Comparison of ENCODE assay signal across 8 cellular contexts in genomic region chr3:9715764-9716437, GRCh38. TPM values are rescaled to one million over a fixed set of nuclear protein-coding genes. Genes with fewer than 3 reads are reported as not detected.
DNase-seq lines count a peak whose midpoint lies in the region; ATAC-seq, FAIRE-seq and TF ChIP-seq lines count a peak whose summit lies in the region.

No MANE protein-coding gene starts in this region.

- no peak overlapping the region for H3K4me3 Mint-ChIP-seq in chondrocyte (ENCODE audit: unreplicated experiment)

- POLR2A ChIA-PET in RWPE1 (lab: Yijun Ruan, JAX; ENCODE audit: low non-redundant PET) = no interaction called here
- POLR2A ChIA-PET in HepG2 (lab: Yijun Ruan, JAX) = interaction anchor here (0.6 to 1.3 kb wide), 2 partner anchors 149 to 534 kb away, joined by 4 read pairs; no protein-coding TSS in a partner anchor

- H3K27ac Mint-ChIP-seq in chondrocyte (ENCODE audit: unreplicated experiment) = peak overlapping the region; percentile 14

- in situ Hi-C loops in HepG2 (cut with HindIII; ENCODE audit: extremely low pct_ligation_motif_present, low pct_unique_long_range_greater_than_20kb) = no loop called here

- no peak overlapping the region for H3K27ac ChIP-seq in 22Rv1
- no peak overlapping the region for H3K27ac ChIP-seq in RWPE1
- H3K27ac ChIP-seq in HepG2 (ENCODE audit: extremely low read length, insufficient read depth, low read length) = no peak overlapping the region
- H3K27ac ChIP-seq in stomach smooth muscle (ENCODE audit: low read length) = peak overlapping the region; percentile 58

- intact Hi-C loops in HepG2 (cut with micrococcal nuclease; ENCODE audit: unreplicated experiment) = no loop called here

- H3K4me1 Mint-ChIP-seq in chondrocyte (ENCODE audit: low read depth) = peaks cover 5% of the 10 kb centered on the region

- TF ChIP-seq RAD21 in HepG2 (CRISPR knock-in tag; IDR thresholded peaks at IDR 0.05) = peak; percentile 85

- H3K4me1 ChIP-seq in HepG2 (ENCODE audit: insufficient read depth, low read length) (peaks cover 12% of the 10 kb centered on the region), stomach smooth muscle (ENCODE audit: control insufficient read depth, insufficient read depth, low read length) (peaks cover 9% of the 10 kb centered on the region)

- 17% methylated on average over 6 of the region's 6 CpGs for WGBS in HepG2 (ENCODE audit: low lambda C conversion rate)

- H3K27me3 ChIP-seq in HepG2 (ENCODE audit: control insufficient read depth in 1 of 2, insufficient read depth in 2 of 2, low read length in 2 of 2) (peaks cover 5 to 29% of the 10 kb centered on the region in 2 experiments; a peak in 4 of 5 replicates), stomach smooth muscle (ENCODE audit: control insufficient read depth in 1 of 2, insufficient read depth in 2 of 2, low read length in 2 of 2) (no peaks in the 10 kb centered on the region)

- CTCF ChIA-PET in RWPE1 (lab: Yijun Ruan, JAX) = interaction anchor here (0.5 to 1.2 kb wide), 15 partner anchors 12 to 837 kb away, joined by 3 to 6 read pairs (median 3); partner anchors contain the start of gene CAMK1
- CTCF ChIA-PET in HepG2 (lab: Yijun Ruan, JAX; ENCODE audit: low intra/inter-chr PET ratio, low total read pairs) = interaction anchor here (1.8 kb wide), 1 partner anchor 11 kb away, joined by 8 read pairs; no protein-coding TSS in a partner anchor

- FAIRE-seq in HepG2 (lab: Jason Lieb, UNC) = peak; percentile 37

- H3K79me2 ChIP-seq in HepG2 (ENCODE audit: insufficient read depth, low read length) = no peaks in the 10 kb centered on the region

- ATAC-seq in HepG2 (peak; percentile 97), GM18907 (IDR thresholded peaks at IDR 0.05; ENCODE audit: unreplicated experiment) (no peak), GM18511 (IDR thresholded peaks at IDR 0.05; ENCODE audit: unreplicated experiment) (no peak)

- H4K20me1 ChIP-seq in HepG2 (ENCODE audit: insufficient read depth, low read length) = no peaks in the 10 kb centered on the region

- H3K9ac ChIP-seq in HepG2 (ENCODE audit: insufficient read depth, low read depth, low read length) (no peak overlapping the region), stomach smooth muscle (ENCODE audit: low read length in 2 of 2) (peak overlapping the region in 1 of 2 donors; percentile 5)

- peak overlapping the region; percentile 44 for H3K4me2 ChIP-seq in HepG2 (ENCODE audit: low read depth, low read length)

- no peaks in the 10 kb centered on the region for H3K9me3 Mint-ChIP-seq in chondrocyte (ENCODE audit: low read depth)

- TF ChIP-seq EP300 in HepG2 (IDR thresholded peaks at IDR 0.05; ENCODE audit: low read depth in 2 of 2, low read length in 2 of 2) (no peak), HepG2 (CRISPR knock-in tag; IDR thresholded peaks at IDR 0.05; ENCODE audit: borderline replicate concordance) (no peak)

- no peak overlapping the region for H2AFZ ChIP-seq in HepG2 (ENCODE audit: low read length)

- peaks cover 44% of the 10 kb centered on the region for H3K27me3 Mint-ChIP-seq in chondrocyte (ENCODE audit: low read depth)

- BruUV-seq in HepG2 (replicated peaks; lab: Mats Ljungman, UMichigan) = no TSS peak

- DNase-seq in GM12865 (ENCODE audit: low read depth) (no peak), RWPE1 (ENCODE audit: low spot score) (peak; percentile 80), chondrocyte (ENCODE audit: low spot score) (no peak), HepG2 (ENCODE audit: low spot score) (peak; percentile 75)

- H3K36me3 ChIP-seq in HepG2 (replicated peaks in 1 of 2; ENCODE audit: control insufficient read depth in 1 of 2, insufficient read depth in 2 of 2, low read length in 2 of 2) (no peaks in the 10 kb centered on the region), stomach smooth muscle (ENCODE audit: control insufficient read depth in 2 of 2, insufficient read depth in 2 of 2, low read length in 2 of 2) (no peaks in the 10 kb centered on the region)

- TF ChIP-seq CTCF in 22Rv1 (IDR thresholded peaks at IDR 0.05) (peak; percentile 24; the same call in 1 of the 2 replicates), GM12865 (IDR thresholded peaks at IDR 0.05; ENCODE audit: insufficient read depth, low read depth, low read length, missing control alignments) (peak; percentile 27), RWPE1 (conservative IDR thresholded peaks at IDR 0.05; ENCODE audit: low read depth) (peak; percentile 91), chondrocyte (IDR thresholded peaks at IDR 0.05) (peak; percentile 82), HepG2 (CRISPR knock-in tag; IDR thresholded peaks at IDR 0.05) (peak; percentile 91)

- no peaks in the 10 kb centered on the region for H3K36me3 Mint-ChIP-seq in chondrocyte (ENCODE audit: low read depth)

- TF ChIP-seq POLR2A in HepG2 (IDR thresholded peaks at IDR 0.05; ENCODE audit: insufficient read depth in 1 of 2, low read depth in 2 of 2, low read length in 2 of 2) = no peak

- no peaks in the 10 kb centered on the region for H3K9me3 ChIP-seq in HepG2 (ENCODE audit: low read length)
- no peaks in the 10 kb centered on the region for H3K9me3 ChIP-seq in stomach smooth muscle (ENCODE audit: control insufficient read depth in 2 of 2, low read length in 2 of 2)

- H3K4me3 ChIP-seq in GM12865 (ENCODE audit: low read depth, low read length) (no peak overlapping the region), HepG2 (replicated peaks in 1 of 3; ENCODE audit: insufficient read depth in 1 of 3, low read depth in 2 of 3, low read length in 3 of 3) (no peak overlapping the region), stomach smooth muscle (ENCODE audit: low read length in 2 of 2) (no peak overlapping the region)

RNA-seq across cellular contexts. Expression of gene CPNE9, which starts 12.3 kb away (rescaled TPM):
- not detected in 3 replicates for total RNA-seq in chondrocyte
- total RNA-seq in HepG2 (2016; rRNA removed; fragmentation: Illumina TruSeq; extraction: Trizol) = not detected in 2 replicates
- not detected in 2 replicates for total RNA-seq in HepG2 (2016; cell fraction: cytosol; rRNA removed; fragmentation: Illumina TruSeq; extraction: Trizol; ENCODE audit: low read depth)
- total RNA-seq in HepG2 (2016; cell fraction: insoluble cytoplasmic fraction; rRNA removed; fragmentation: Illumina TruSeq; extraction: Trizol) = not detected in 2 replicates
- total RNA-seq in HepG2 (2016; cell fraction: membrane; rRNA removed; fragmentation: Illumina TruSeq; extraction: Trizol) = not detected in 2 replicates
- total RNA-seq in HepG2 (2016; cell fraction: nucleus; rRNA removed; fragmentation: Illumina TruSeq; extraction: Trizol) = not detected in 2 replicates
- polyA plus RNA-seq in HepG2 (2011; rRNA removed) = 0.14 and 0.20 TPM in 2 replicates
- polyA plus RNA-seq in HepG2 (2011; cell fraction: cytosol; rRNA removed) = 0.14 and 0.17 TPM in 2 replicates
- 0.35 and 0.63 TPM in 2 replicates for polyA plus RNA-seq in HepG2 (2011; cell fraction: nucleus; rRNA removed)
- 0.19 TPM in 1 of 2 replicates, not detected in the other for polyA plus RNA-seq in HepG2 (2012)
- polyA plus RNA-seq in HepG2 (2016; cell fraction: cytosol; fragmentation: Illumina TruSeq; extraction: Trizol; ENCODE audit: low read depth) = not detected in 2 replicates
- not detected in 2 replicates for polyA plus RNA-seq in HepG2 (2016; cell fraction: insoluble cytoplasmic fraction; fragmentation: Illumina TruSeq; extraction: Trizol; ENCODE audit: low read depth)
- not detected in 2 replicates for polyA plus RNA-seq in HepG2 (2016; cell fraction: membrane; fragmentation: Illumina TruSeq; extraction: Trizol; ENCODE audit: low read depth)
- not detected in 2 replicates for polyA plus RNA-seq in HepG2 (2016; cell fraction: nucleus; fragmentation: Illumina TruSeq; extraction: Trizol; ENCODE audit: insufficient read depth, low read depth)
- polyA minus RNA-seq in HepG2 (2011; rRNA and poly(A)+ RNA removed; ENCODE audit: low replicate concordance) = not detected in 2 replicates
- not detected in 2 replicates for polyA minus RNA-seq in HepG2 (2011; cell fraction: cytosol; rRNA and poly(A)+ RNA removed)
- polyA minus RNA-seq in HepG2 (2011; cell fraction: nucleus; rRNA and poly(A)+ RNA removed) = not detected in 2 replicates

RNA-seq across cellular contexts. Expression of gene BRPF1, which starts 15.6 kb away (rescaled TPM):
- total RNA-seq in chondrocyte (14.6 to 18.8 TPM (median 15.5 TPM) in 3 replicates), HepG2 (2016; rRNA removed; fragmentation: Illumina TruSeq; extraction: Trizol) (7.5 and 10.0 TPM in 2 replicates)
- total RNA-seq in HepG2 (2016; cell fraction: cytosol; rRNA removed; fragmentation: Illumina TruSeq; extraction: Trizol; ENCODE audit: low read depth) = 1.9 and 2.6 TPM in 2 replicates
- 6.6 and 9.5 TPM in 2 replicates for total RNA-seq in HepG2 (2016; cell fraction: insoluble cytoplasmic fraction; rRNA removed; fragmentation: Illumina TruSeq; extraction: Trizol)
- 4.2 and 4.4 TPM in 2 replicates for total RNA-seq in HepG2 (2016; cell fraction: membrane; rRNA removed; fragmentation: Illumina TruSeq; extraction: Trizol)
- 11.3 and 13.7 TPM in 2 replicates for total RNA-seq in HepG2 (2016; cell fraction: nucleus; rRNA removed; fragmentation: Illumina TruSeq; extraction: Trizol)
- 7.3 and 7.4 TPM in 2 replicates for polyA plus RNA-seq in HepG2 (2011; rRNA removed)
- 4.3 and 5.0 TPM in 2 replicates for polyA plus RNA-seq in HepG2 (2011; cell fraction: cytosol; rRNA removed)
- polyA plus RNA-seq in HepG2 (2011; cell fraction: nucleus; rRNA removed) = 26.1 and 36.3 TPM in 2 replicates
- polyA plus RNA-seq in HepG2 (2012) = 6.0 and 6.8 TPM in 2 replicates
- polyA plus RNA-seq in HepG2 (2016; cell fraction: cytosol; fragmentation: Illumina TruSeq; extraction: Trizol; ENCODE audit: low read depth) = 0.49 and 0.61 TPM in 2 replicates
- 6.7 and 7.2 TPM in 2 replicates for polyA plus RNA-seq in HepG2 (2016; cell fraction: insoluble cytoplasmic fraction; fragmentation: Illumina TruSeq; extraction: Trizol; ENCODE audit: low read depth)
- polyA plus RNA-seq in HepG2 (2016; cell fraction: membrane; fragmentation: Illumina TruSeq; extraction: Trizol; ENCODE audit: low read depth) = 1.5 and 1.6 TPM in 2 replicates
- 29.3 and 31.8 TPM in 2 replicates for polyA plus RNA-seq in HepG2 (2016; cell fraction: nucleus; fragmentation: Illumina TruSeq; extraction: Trizol; ENCODE audit: insufficient read depth, low read depth)
- 9.9 and 28.6 TPM in 2 replicates for polyA minus RNA-seq in HepG2 (2011; rRNA and poly(A)+ RNA removed; ENCODE audit: low replicate concordance)
- 3.2 and 6.0 TPM in 2 replicates for polyA minus RNA-seq in HepG2 (2011; cell fraction: cytosol; rRNA and poly(A)+ RNA removed)
- polyA minus RNA-seq in HepG2 (2011; cell fraction: nucleus; rRNA and poly(A)+ RNA removed) = 12.9 and 15.8 TPM in 2 replicates

RNA-seq across cellular contexts. Expression of gene OGG1, which starts 33.9 kb away (rescaled TPM):
- total RNA-seq in chondrocyte (23.8 to 26.7 TPM (median 24.2 TPM) in 3 replicates), HepG2 (2016; rRNA removed; fragmentation: Illumina TruSeq; extraction: Trizol) (23.8 and 28.7 TPM in 2 replicates)
- total RNA-seq in HepG2 (2016; cell fraction: cytosol; rRNA removed; fragmentation: Illumina TruSeq; extraction: Trizol; ENCODE audit: low read depth) = 45.5 and 45.8 TPM in 2 replicates
- total RNA-seq in HepG2 (2016; cell fraction: insoluble cytoplasmic fraction; rRNA removed; fragmentation: Illumina TruSeq; extraction: Trizol) = 26.5 and 28.3 TPM in 2 replicates
- 17.8 and 19.8 TPM in 2 replicates for total RNA-seq in HepG2 (2016; cell fraction: membrane; rRNA removed; fragmentation: Illumina TruSeq; extraction: Trizol)
- 23.3 and 24.6 TPM in 2 replicates for total RNA-seq in HepG2 (2016; cell fraction: nucleus; rRNA removed; fragmentation: Illumina TruSeq; extraction: Trizol)
- 33.2 and 38.9 TPM in 2 replicates for polyA plus RNA-seq in HepG2 (2011; rRNA removed)
- 23.2 and 27.3 TPM in 2 replicates for polyA plus RNA-seq in HepG2 (2011; cell fraction: cytosol; rRNA removed)
- 48.7 and 59.7 TPM in 2 replicates for polyA plus RNA-seq in HepG2 (2011; cell fraction: nucleus; rRNA removed)
- 19.0 and 19.1 TPM in 2 replicates for polyA plus RNA-seq in HepG2 (2012)
- 9.3 and 10.9 TPM in 2 replicates for polyA plus RNA-seq in HepG2 (2016; cell fraction: cytosol; fragmentation: Illumina TruSeq; extraction: Trizol; ENCODE audit: low read depth)
- 31.9 and 32.4 TPM in 2 replicates for polyA plus RNA-seq in HepG2 (2016; cell fraction: insoluble cytoplasmic fraction; fragmentation: Illumina TruSeq; extraction: Trizol; ENCODE audit: low read depth)
- 15.9 and 18.6 TPM in 2 replicates for polyA plus RNA-seq in HepG2 (2016; cell fraction: membrane; fragmentation: Illumina TruSeq; extraction: Trizol; ENCODE audit: low read depth)
- polyA plus RNA-seq in HepG2 (2016; cell fraction: nucleus; fragmentation: Illumina TruSeq; extraction: Trizol; ENCODE audit: insufficient read depth, low read depth) = 26.3 and 38.4 TPM in 2 replicates
- 89.8 and 134 TPM in 2 replicates for polyA minus RNA-seq in HepG2 (2011; rRNA and poly(A)+ RNA removed; ENCODE audit: low replicate concordance)
- 15.1 and 17.1 TPM in 2 replicates for polyA minus RNA-seq in HepG2 (2011; cell fraction: cytosol; rRNA and poly(A)+ RNA removed)
- polyA minus RNA-seq in HepG2 (2011; cell fraction: nucleus; rRNA and poly(A)+ RNA removed) = 56.5 and 63.9 TPM in 2 replicates

RNA-seq across cellular contexts. Expression of gene CAMK1, which starts 53.8 kb away (rescaled TPM):
- total RNA-seq in chondrocyte (9.7 to 20.9 TPM (median 19.3 TPM) in 3 replicates), HepG2 (2016; rRNA removed; fragmentation: Illumina TruSeq; extraction: Trizol) (51.8 and 53.3 TPM in 2 replicates)
- total RNA-seq in HepG2 (2016; cell fraction: cytosol; rRNA removed; fragmentation: Illumina TruSeq; extraction: Trizol; ENCODE audit: low read depth) = 40.6 and 50.9 TPM in 2 replicates
- 49.0 and 53.3 TPM in 2 replicates for total RNA-seq in HepG2 (2016; cell fraction: insoluble cytoplasmic fraction; rRNA removed; fragmentation: Illumina TruSeq; extraction: Trizol)
- total RNA-seq in HepG2 (2016; cell fraction: membrane; rRNA removed; fragmentation: Illumina TruSeq; extraction: Trizol) = 44.9 and 61.9 TPM in 2 replicates
- 26.4 and 30.0 TPM in 2 replicates for total RNA-seq in HepG2 (2016; cell fraction: nucleus; rRNA removed; fragmentation: Illumina TruSeq; extraction: Trizol)
- polyA plus RNA-seq in HepG2 (2011; rRNA removed) = 26.4 and 27.7 TPM in 2 replicates
- 25.3 and 29.8 TPM in 2 replicates for polyA plus RNA-seq in HepG2 (2011; cell fraction: cytosol; rRNA removed)
- 30.9 and 36.6 TPM in 2 replicates for polyA plus RNA-seq in HepG2 (2011; cell fraction: nucleus; rRNA removed)
- polyA plus RNA-seq in HepG2 (2012) = 17.5 and 20.2 TPM in 2 replicates
- 36.8 and 48.6 TPM in 2 replicates for polyA plus RNA-seq in HepG2 (2016; cell fraction: cytosol; fragmentation: Illumina TruSeq; extraction: Trizol; ENCODE audit: low read depth)
- polyA plus RNA-seq in HepG2 (2016; cell fraction: insoluble cytoplasmic fraction; fragmentation: Illumina TruSeq; extraction: Trizol; ENCODE audit: low read depth) = 45.8 and 51.6 TPM in 2 replicates
- polyA plus RNA-seq in HepG2 (2016; cell fraction: membrane; fragmentation: Illumina TruSeq; extraction: Trizol; ENCODE audit: low read depth) = 36.9 and 45.8 TPM in 2 replicates
- 55.8 and 58.3 TPM in 2 replicates for polyA plus RNA-seq in HepG2 (2016; cell fraction: nucleus; fragmentation: Illumina TruSeq; extraction: Trizol; ENCODE audit: insufficient read depth, low read depth)
- polyA minus RNA-seq in HepG2 (2011; rRNA and poly(A)+ RNA removed; ENCODE audit: low replicate concordance) = 4.7 and 17.6 TPM in 2 replicates
- 8.4 and 15.1 TPM in 2 replicates for polyA minus RNA-seq in HepG2 (2011; cell fraction: cytosol; rRNA and poly(A)+ RNA removed)
- 8.4 and 10.3 TPM in 2 replicates for polyA minus RNA-seq in HepG2 (2011; cell fraction: nucleus; rRNA and poly(A)+ RNA removed)

Comparison
In these comparisons a context has a peak if more than half of its experiments do, and no peak if none do; other contexts are left out.
1. CTCF ChIP-seq: peak in every context shown above with its lines; median percentile 91 in RWPE1; 91 in HepG2; 82 in chondrocyte; 27 in GM12865; 24 in 22Rv1.
2. DNase-seq: peak in RWPE1 (single experiment) and HepG2 (single experiment); none in GM12865 (single experiment) and chondrocyte (single experiment).